In the genomic region with DNA sequence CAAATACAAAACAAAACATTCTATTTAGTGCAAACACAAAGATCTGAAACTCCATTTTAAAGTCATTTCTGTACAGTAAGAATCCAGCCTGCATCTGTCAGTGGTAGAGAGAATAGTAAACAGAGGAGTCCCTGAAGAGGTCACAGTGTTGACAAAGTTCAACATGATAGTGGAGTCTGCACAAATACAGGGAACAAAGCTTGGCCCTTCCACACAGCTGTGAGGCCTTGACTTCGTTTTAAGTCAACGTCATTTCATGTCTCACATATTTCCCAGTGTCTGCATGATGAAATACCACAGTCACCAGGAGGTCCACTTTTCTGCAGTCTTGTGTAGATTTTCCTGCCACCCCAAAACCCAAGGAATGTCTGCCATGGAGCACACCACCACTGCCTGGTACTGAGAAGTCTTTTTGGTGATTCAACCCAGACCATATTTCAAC, we compare ENCODE assay signal across 1 cellular context.
TF ChIP-seq lines count a peak whose summit lies in the region.

No MANE protein-coding gene starts in this region.

TF ChIP-seq in HepG2, 621 proteins besides CTCF, POLR2A, EP300 and RAD21 (continued from another document and continues in another):
- TF ChIP-seq TFAP4 (IDR thresholded peaks at IDR 0.05; ENCODE audit: borderline replicate concordance, low read depth) (peak; percentile 96), TMF1 (CRISPR knock-in tag; IDR thresholded peaks at IDR 0.05; ENCODE audit: low read depth) (no peak), TSC22D2 (CRISPR knock-in tag; IDR thresholded peaks at IDR 0.05; ENCODE audit: borderline replicate concordance) (no peak), NAIF1 (CRISPR knock-in tag; IDR thresholded peaks at IDR 0.05; ENCODE audit: borderline replicate concordance) (no peak), HCFC1 (IDR thresholded peaks at IDR 0.05; ENCODE audit: low read depth, low read length) (no peak), IRF1 (CRISPR knock-in tag; IDR thresholded peaks at IDR 0.05; ENCODE audit: low read depth) (no peak), SIX4 (CRISPR knock-in tag; IDR thresholded peaks at IDR 0.05) (0 out of 2 replicates have a peak, but pooled peaks have one; percentile 41), ZFP36 (IDR thresholded peaks at IDR 0.05; ENCODE audit: borderline replicate concordance, low read depth, low read length, partially characterized antibody) (no peak), ZNF768 (CRISPR knock-in tag; IDR thresholded peaks at IDR 0.05) (no peak), MAFG (CRISPR knock-in tag; IDR thresholded peaks at IDR 0.05) (no peak), ZBTB10 (CRISPR knock-in tag; IDR thresholded peaks at IDR 0.05; ENCODE audit: borderline replicate concordance) (peak; percentile 38; the same call in 1 of the 2 replicates), TBX3 (IDR thresholded peaks at IDR 0.05; ENCODE audit: borderline replicate concordance) (peak; percentile 64; the same call in 1 of the 2 replicates), ZKSCAN1 (IDR thresholded peaks at IDR 0.05; ENCODE audit: low read length) (no peak), ZNF772 (CRISPR knock-in tag; IDR thresholded peaks at IDR 0.05) (no peak), ZNF260 (CRISPR knock-in tag; IDR thresholded peaks at IDR 0.05; ENCODE audit: borderline replicate concordance, low read depth) (no peak), NFYB (CRISPR knock-in tag; IDR thresholded peaks at IDR 0.05) (no peak), SP4 (CRISPR knock-in tag; IDR thresholded peaks at IDR 0.05) (no peak), ZFP62 (CRISPR knock-in tag; IDR thresholded peaks at IDR 0.05) (no peak), HOXA5 (CRISPR knock-in tag; IDR thresholded peaks at IDR 0.05) (no peak; the same call in 1 of the 2 replicates), SIN3B (IDR thresholded peaks at IDR 0.05; ENCODE audit: low read length) (no peak), ZNF678 (CRISPR knock-in tag; IDR thresholded peaks at IDR 0.05) (no peak), ZSCAN30 (CRISPR knock-in tag; IDR thresholded peaks at IDR 0.05) (no peak), SKI (IDR thresholded peaks at IDR 0.05; ENCODE audit: partially characterized antibody) (peak; percentile 96), SUZ12 (IDR thresholded peaks at IDR 0.05; ENCODE audit: low read depth, low read length) (no peak), ATAD3A (CRISPR knock-in tag; IDR thresholded peaks at IDR 0.05) (no peak), PRMT3 (CRISPR knock-in tag; IDR thresholded peaks at IDR 0.05; ENCODE audit: borderline replicate concordance, low read depth) (no peak), RARG (CRISPR knock-in tag; IDR thresholded peaks at IDR 0.05; ENCODE audit: low read depth) (no peak), ZSCAN9 (CRISPR knock-in tag; IDR thresholded peaks at IDR 0.05; ENCODE audit: borderline replicate concordance) (no peak), ZNF746 (CRISPR knock-in tag; IDR thresholded peaks at IDR 0.05) (no peak), HNF1A (IDR thresholded peaks at IDR 0.05; ENCODE audit: low read depth) (peak; percentile 54; the same call in 1 of the 2 replicates), HNF1A (CRISPR knock-in tag; IDR thresholded peaks at IDR 0.05; ENCODE audit: borderline replicate concordance) (peak; percentile 65; the same call in 1 of the 2 replicates), MTF2 (CRISPR knock-in tag; IDR thresholded peaks at IDR 0.05; ENCODE audit: borderline replicate concordance) (no peak), POLR2AphosphoS5 (IDR thresholded peaks at IDR 0.05; ENCODE audit: low read depth, low read length) (no peak), POLR2AphosphoS2 (IDR thresholded peaks at IDR 0.05; ENCODE audit: low read depth, low read length) (no peak), ZNF563 (CRISPR knock-in tag; IDR thresholded peaks at IDR 0.05) (no peak)
- TF ChIP-seq, protein P1, sequence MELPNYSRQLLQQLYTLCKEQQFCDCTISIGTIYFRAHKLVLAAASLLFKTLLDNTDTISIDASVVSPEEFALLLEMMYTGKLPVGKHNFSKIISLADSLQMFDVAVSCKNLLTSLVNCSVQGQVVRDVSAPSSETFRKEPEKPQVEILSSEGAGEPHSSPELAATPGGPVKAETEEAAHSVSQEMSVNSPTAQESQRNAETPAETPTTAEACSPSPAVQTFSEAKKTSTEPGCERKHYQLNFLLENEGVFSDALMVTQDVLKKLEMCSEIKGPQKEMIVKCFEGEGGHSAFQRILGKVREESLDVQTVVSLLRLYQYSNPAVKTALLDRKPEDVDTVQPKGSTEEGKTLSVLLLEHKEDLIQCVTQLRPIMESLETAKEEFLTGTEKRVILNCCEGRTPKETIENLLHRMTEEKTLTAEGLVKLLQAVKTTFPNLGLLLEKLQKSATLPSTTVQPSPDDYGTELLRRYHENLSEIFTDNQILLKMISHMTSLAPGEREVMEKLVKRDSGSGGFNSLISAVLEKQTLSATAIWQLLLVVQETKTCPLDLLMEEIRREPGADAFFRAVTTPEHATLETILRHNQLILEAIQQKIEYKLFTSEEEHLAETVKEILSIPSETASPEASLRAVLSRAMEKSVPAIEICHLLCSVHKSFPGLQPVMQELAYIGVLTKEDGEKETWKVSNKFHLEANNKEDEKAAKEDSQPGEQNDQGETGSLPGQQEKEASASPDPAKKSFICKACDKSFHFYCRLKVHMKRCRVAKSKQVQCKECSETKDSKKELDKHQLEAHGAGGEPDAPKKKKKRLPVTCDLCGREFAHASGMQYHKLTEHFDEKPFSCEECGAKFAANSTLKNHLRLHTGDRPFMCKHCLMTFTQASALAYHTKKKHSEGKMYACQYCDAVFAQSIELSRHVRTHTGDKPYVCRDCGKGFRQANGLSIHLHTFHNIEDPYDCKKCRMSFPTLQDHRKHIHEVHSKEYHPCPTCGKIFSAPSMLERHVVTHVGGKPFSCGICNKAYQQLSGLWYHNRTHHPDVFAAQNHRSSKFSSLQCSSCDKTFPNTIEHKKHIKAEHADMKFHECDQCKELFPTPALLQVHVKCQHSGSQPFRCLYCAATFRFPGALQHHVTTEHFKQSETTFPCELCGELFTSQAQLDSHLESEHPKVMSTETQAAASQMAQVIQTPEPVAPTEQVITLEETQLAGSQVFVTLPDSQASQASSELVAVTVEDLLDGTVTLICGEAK (IDR thresholded peaks at IDR 0.05) = no peak
- TF ChIP-seq, protein P1 (CRISPR knock-in tag; IDR thresholded peaks at IDR 0.05) = no peak
- TF ChIP-seq, protein P2, sequence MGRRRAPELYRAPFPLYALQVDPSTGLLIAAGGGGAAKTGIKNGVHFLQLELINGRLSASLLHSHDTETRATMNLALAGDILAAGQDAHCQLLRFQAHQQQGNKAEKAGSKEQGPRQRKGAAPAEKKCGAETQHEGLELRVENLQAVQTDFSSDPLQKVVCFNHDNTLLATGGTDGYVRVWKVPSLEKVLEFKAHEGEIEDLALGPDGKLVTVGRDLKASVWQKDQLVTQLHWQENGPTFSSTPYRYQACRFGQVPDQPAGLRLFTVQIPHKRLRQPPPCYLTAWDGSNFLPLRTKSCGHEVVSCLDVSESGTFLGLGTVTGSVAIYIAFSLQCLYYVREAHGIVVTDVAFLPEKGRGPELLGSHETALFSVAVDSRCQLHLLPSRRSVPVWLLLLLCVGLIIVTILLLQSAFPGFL (CRISPR knock-in tag; IDR thresholded peaks at IDR 0.05) = no peak
- TF ChIP-seq, protein P3, sequence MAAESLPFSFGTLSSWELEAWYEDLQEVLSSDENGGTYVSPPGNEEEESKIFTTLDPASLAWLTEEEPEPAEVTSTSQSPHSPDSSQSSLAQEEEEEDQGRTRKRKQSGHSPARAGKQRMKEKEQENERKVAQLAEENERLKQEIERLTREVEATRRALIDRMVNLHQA (CRISPR knock-in tag; IDR thresholded peaks at IDR 0.05) = no peak
- TF ChIP-seq, protein P4, sequence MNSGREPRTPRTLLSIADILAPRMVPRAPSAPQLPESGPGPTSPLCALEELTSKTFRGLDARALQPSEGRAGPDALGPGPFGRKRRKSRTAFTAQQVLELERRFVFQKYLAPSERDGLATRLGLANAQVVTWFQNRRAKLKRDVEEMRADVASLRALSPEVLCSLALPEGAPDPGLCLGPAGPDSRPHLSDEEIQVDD (CRISPR knock-in tag; IDR thresholded peaks at IDR 0.05; ENCODE audit: borderline replicate concordance) = no peak
